ENCODE assay signal across 9 cellular contexts in the genomic region with DNA sequence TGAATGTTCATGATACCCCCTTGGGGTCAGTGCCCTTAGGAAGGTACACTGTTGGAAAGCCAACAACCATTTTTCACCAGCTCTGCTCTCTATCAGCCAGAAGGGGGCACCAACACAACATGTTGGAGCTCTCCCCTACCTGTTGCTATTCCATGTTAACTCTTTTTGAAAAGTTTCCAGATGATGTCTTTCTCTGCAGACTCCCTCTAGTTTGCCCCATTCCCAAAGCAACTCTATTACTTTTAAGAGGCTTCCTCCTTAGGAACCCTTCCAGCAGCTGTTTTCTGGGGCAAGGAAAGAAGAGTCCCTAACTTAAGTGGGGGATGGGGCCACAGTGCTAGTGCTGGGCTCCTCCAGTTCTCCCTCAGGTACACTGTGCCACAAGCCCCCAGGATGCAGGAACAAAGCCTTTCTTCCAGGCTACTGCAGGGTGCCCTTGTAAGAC. TPM values are rescaled to one million over a fixed set of nuclear protein-coding genes. Genes with fewer than 3 reads are reported as not detected.
A peak's percentile ranks its signal among the peaks of the same experiment; 100 is the strongest.
DNase-seq lines count a peak whose midpoint lies in the region; ATAC-seq, FAIRE-seq and TF ChIP-seq lines count a peak whose summit lies in the region.
"Had no signal": no experiment of that assay in that cellular context is flagged by ENCODE, and none has a peak within 500 bp of the region (broad histone marks: within the 10 kb centered on the region; RNA-seq: fewer than 3 reads in every experiment).

No MANE protein-coding gene starts in this region.

- H2BK12ac ChIP-seq in H1 (ENCODE audit: low read depth, low read length), result no peak overlapping the region

- no peak overlapping the region for H4K91ac ChIP-seq in H1 (replicated peaks; ENCODE audit: insufficient read length, low read length)

- no peak overlapping the region for H2BK5ac ChIP-seq in H1 (ENCODE audit: low read depth, low read length)

- TF ChIP-seq POLR2A in H1 (IDR thresholded peaks at IDR 0.05; ENCODE audit: control extremely low read depth in 1 of 2, low read depth in 2 of 2, low read length in 2 of 2), result no peak
- TF ChIP-seq POLR2A in upper lobe of left lung (IDR thresholded peaks at IDR 0.05), result no peak

- peak; percentile 91 to 92 for TF ChIP-seq RAD21 in H1 (IDR thresholded peaks at IDR 0.05 in 1 of 2, conservative IDR thresholded peaks at IDR 0.05 in 1 of 2; ENCODE audit: low read depth in 2 of 2, low read length in 2 of 2)

- H3K36me3 ChIP-seq in H1 (ENCODE audit: control insufficient read depth in 2 of 4, insufficient read depth in 4 of 4, low read length in 3 of 4) (peaks cover 3 to 13% (median 9%) of the 10 kb centered on the region in 4 experiments; a peak in 5 of 8 replicates), upper lobe of left lung (peaks cover 8 to 80% (median 48%) of the 10 kb centered on the region in 4 donors)

- no peaks in the 10 kb centered on the region for H3K27me3 ChIP-seq in H1 (replicated peaks in 1 of 4; ENCODE audit: control insufficient read depth in 3 of 4, extremely low read depth in 1 of 4, insufficient read depth in 3 of 4, low read length in 3 of 4)
- no peaks in the 10 kb centered on the region for H3K27me3 ChIP-seq in upper lobe of left lung

- no peaks in the 10 kb centered on the region for H3K9me3 ChIP-seq in H1 (ENCODE audit: insufficient read depth in 2 of 2, low read depth in 1 of 2, low read length in 1 of 2)
- H3K9me3 ChIP-seq in upper lobe of left lung, result no peaks in the 10 kb centered on the region

- TF ChIP-seq EP300 in H1 (IDR thresholded peaks at IDR 0.05; ENCODE audit: borderline replicate concordance in 1 of 2, low read depth in 2 of 2, low read length in 2 of 2) (no peak), upper lobe of left lung (IDR thresholded peaks at IDR 0.05) (no peak)

- H2AFZ ChIP-seq in H1 (ENCODE audit: low read length), result no peak overlapping the region

- no peak overlapping the region for H3K4ac ChIP-seq in H1 (replicated peaks; ENCODE audit: insufficient read length, low read depth, low read length)

- no peak overlapping the region for H4K8ac ChIP-seq in H1 (ENCODE audit: extremely low read depth, insufficient read depth, low read length)

- no peak overlapping the region for H4K5ac ChIP-seq in H1 (ENCODE audit: insufficient read length, low read depth, low read length)

- H3K27ac ChIP-seq in H1 (ENCODE audit: low read depth, low read length) (no peak overlapping the region), upper lobe of left lung (no peak overlapping the region)

- peak; percentile 95 for FAIRE-seq in H1 (lab: Jason Lieb, UNC)

- H2BK20ac ChIP-seq in H1 (ENCODE audit: low read length), result no peak overlapping the region

- no peak overlapping the region for H2BK15ac ChIP-seq in H1 (ENCODE audit: low read length)

- POLR2A ChIA-PET in H1 (lab: Charles Lee; ENCODE audit: partially characterized antibody), result interaction anchor here (0.7 to 2.6 kb wide), 7 partner anchors 10 to 109 kb away, joined by 3 to 8 read pairs (median 4); partner anchors contain the start of genes IFT25 and LRRC42

- no peaks in the 10 kb centered on the region for H4K20me1 ChIP-seq in H1 (replicated peaks in 1 of 2; ENCODE audit: control insufficient read depth in 1 of 2, insufficient read depth in 2 of 2, low read length in 2 of 2)

- TF ChIP-seq CTCF in H1 (IDR thresholded peaks at IDR 0.05; ENCODE audit: control extremely low read depth in 1 of 3, insufficient read depth in 1 of 3, low read depth in 1 of 3, low read length in 3 of 3) (peak; percentile 46 to 93 (median 85)), upper lobe of left lung (IDR thresholded peaks at IDR 0.05) (peak; percentile 39 to 69 (median 52))

- ATAC-seq in upper lobe of left lung (ENCODE audit: low FRiP score in 2 of 2) (peak; percentile 64 to 78), GM19467 (IDR thresholded peaks at IDR 0.05; ENCODE audit: unreplicated experiment) (no peak)

- H3K4me1 ChIP-seq in H1 (replicated peaks in 1 of 4; ENCODE audit: control insufficient read depth in 3 of 4, insufficient read depth in 4 of 4, low read length in 3 of 4) (peaks cover 0 to 3% (median 0%) of the 10 kb centered on the region in 4 experiments; a peak in 1 of 7 replicates), upper lobe of left lung (no peaks in the 10 kb centered on the region)

- DNase-seq in COLO668 (lab: John Stamatoyannopoulos, UW; ENCODE audit: unreplicated experiment) (peak; percentile 66), HCEC 1CT (peak; percentile 43), NCI-H345 (lab: John Stamatoyannopoulos, UW) (peak; percentile 35), H1 (ENCODE audit: low read depth in 1 of 2, low spot score in 2 of 2) (peak in 1 of 2 experiments; percentile 58), mucosa of gallbladder (ENCODE audit: low spot score) (peak; percentile 27), upper lobe of left lung (peak in 1 of 2 donors; percentile 34)
- DNase-seq in activated CD4-positive, alpha-beta T cell treated with anti-CD3 and anti-CD28 coated beads for 4 hours, result peak; percentile 46 to 51

- no peak overlapping the region for H3K9ac ChIP-seq in H1 (replicated peaks in 1 of 4; ENCODE audit: extremely low read depth in 1 of 4, low read depth in 3 of 4, low read length in 3 of 4)

- H2BK120ac ChIP-seq in H1 (replicated peaks; ENCODE audit: low read depth, low read length), result no peak overlapping the region

- H3K23ac ChIP-seq in H1 (ENCODE audit: insufficient read length), result no peak overlapping the region

- H3K23me2 ChIP-seq in H1 (ENCODE audit: low read depth, low read length), result no peaks in the 10 kb centered on the region

- H3K4me2 ChIP-seq in H1 (ENCODE audit: insufficient read depth in 1 of 2, low read depth in 2 of 2, low read length in 2 of 2), result peak overlapping the region in 1 of 2 experiments; percentile 34; a peak in 2 of 4 replicates

- CTCF ChIA-PET in H1 (lab: Charles Lee; ENCODE audit: partially characterized antibody), result interaction anchor here (0.6 to 7.8 kb wide), 41 partner anchors 11 to 224 kb away, joined by 3 to 123 read pairs (median 5); partner anchors contain the start of genes DIO1, IFT25, LRRC42 and YIPF1

- no peak overlapping the region for H2AK5ac ChIP-seq in H1 (ENCODE audit: low read depth, low read length)

- no peaks in the 10 kb centered on the region for H3K79me1 ChIP-seq in H1 (ENCODE audit: low read depth, low read length)

- H3K4me3 ChIP-seq in H1 (ENCODE audit: extremely low read depth in 1 of 4, insufficient read depth in 2 of 4, low read depth in 3 of 4, low read length in 4 of 4), result no peak overlapping the region; a peak in 1 of 8 replicates
- no peak overlapping the region for H3K4me3 ChIP-seq in upper lobe of left lung

- no peak overlapping the region for H3K18ac ChIP-seq in H1 (ENCODE audit: extremely low read depth, low read length)

- no peaks in the 10 kb centered on the region for H3K79me2 ChIP-seq in H1 (ENCODE audit: control insufficient read depth in 1 of 2, insufficient read depth in 2 of 2, low read length in 2 of 2)

- H3K56ac ChIP-seq in H1 (replicated peaks; ENCODE audit: insufficient read length, low read depth, low read length), result no peak overlapping the region

- H3K14ac ChIP-seq in H1 (ENCODE audit: insufficient read length), result no peak overlapping the region

TF ChIP-seq in H1, 55 proteins besides CTCF, POLR2A, EP300 and RAD21:
- TF ChIP-seq SP1 (IDR thresholded peaks at IDR 0.05; ENCODE audit: low read depth, low read length) (peak; percentile 39; the same call in 1 of the 2 replicates), TCF12 (IDR thresholded peaks at IDR 0.05; ENCODE audit: low read depth, low read length) (0 out of 2 replicates have a peak, but pooled peaks have one; percentile 82), SUZ12 (IDR thresholded peaks at IDR 0.05; ENCODE audit: low read length) (no peak), HDAC2 (IDR thresholded peaks at IDR 0.05; ENCODE audit: borderline replicate concordance in 1 of 2, low read depth in 2 of 2, low read length in 2 of 2) (0 out of 4 replicates have a peak, but pooled peaks of 1 of the 2 experiments have one; percentile 17), JUND (IDR thresholded peaks at IDR 0.05; ENCODE audit: low read length) (0 out of 2 replicates have a peak, but pooled peaks have one; percentile 8)

RNA-seq across cellular contexts. Expression of gene NDC1, which starts 22.9 kb away (rescaled TPM):
- 57.0 and 62.9 TPM in 2 replicates for total RNA-seq in H1 (2021; fragmentation: NEBNext Ultra II Directional; extraction: Animal tissue kit (Norgen Biotek cat#: 25700))
- polyA plus RNA-seq in H1 (2011; rRNA removed), result 38.5 and 66.1 TPM in 2 replicates
- polyA plus RNA-seq in H1 (2011; cell fraction: cytosol; rRNA removed), result 41.3 TPM
- 20.1 TPM for polyA plus RNA-seq in H1 (2011; cell fraction: nucleus; rRNA removed)
- 24.5 to 38.0 TPM (median 31.0 TPM) in 4 replicates for polyA plus RNA-seq in H1 (2012, experiment 1 of 2)
- polyA plus RNA-seq in H1 (2012, experiment 2 of 2), result 5.0 TPM
- 55.2 TPM for polyA plus RNA-seq in H1 (2013, experiment 1 of 2)
- polyA plus RNA-seq in H1 (2013, experiment 2 of 2), result 66.4 TPM
- polyA minus RNA-seq in H1 (2011; rRNA and poly(A)+ RNA removed), result 139 and 164 TPM in 2 replicates
- 51.7 TPM for polyA minus RNA-seq in H1 (2011; cell fraction: cytosol; rRNA and poly(A)+ RNA removed)
- polyA minus RNA-seq in H1 (2011; cell fraction: nucleus; rRNA and poly(A)+ RNA removed), result 46.0 TPM
- total RNA-seq in mucosa of gallbladder (9.7 TPM), upper lobe of left lung (10 to 100 TPM in 1 of 6 donors, 1 to 10 TPM in 5; 1.2 to 10.9 (median 8.2) TPM)

RNA-seq across cellular contexts. Expression of gene YIPF1, which starts 28.6 kb away (rescaled TPM):
- total RNA-seq in H1 (2021; fragmentation: NEBNext Ultra II Directional; extraction: Animal tissue kit (Norgen Biotek cat#: 25700)), result 31.8 and 32.6 TPM in 2 replicates
- polyA plus RNA-seq in H1 (2011; rRNA removed), result 31.3 and 53.7 TPM in 2 replicates
- 39.1 TPM for polyA plus RNA-seq in H1 (2011; cell fraction: cytosol; rRNA removed)
- 22.8 TPM for polyA plus RNA-seq in H1 (2011; cell fraction: nucleus; rRNA removed)
- 29.4 to 42.3 TPM (median 32.9 TPM) in 4 replicates for polyA plus RNA-seq in H1 (2012, experiment 1 of 2)
- 26.2 TPM for polyA plus RNA-seq in H1 (2012, experiment 2 of 2)
- polyA plus RNA-seq in H1 (2013, experiment 1 of 2), result 49.0 TPM
- polyA plus RNA-seq in H1 (2013, experiment 2 of 2), result 52.1 TPM
- 41.7 and 56.8 TPM in 2 replicates for polyA minus RNA-seq in H1 (2011; rRNA and poly(A)+ RNA removed)
- 15.0 TPM for polyA minus RNA-seq in H1 (2011; cell fraction: cytosol; rRNA and poly(A)+ RNA removed)
- polyA minus RNA-seq in H1 (2011; cell fraction: nucleus; rRNA and poly(A)+ RNA removed), result 13.3 TPM
- total RNA-seq in mucosa of gallbladder, result 37.1 TPM
- total RNA-seq in upper lobe of left lung, result 10 to 100 TPM; 14.8 to 52.4 (median 22.0) TPM

RNA-seq across cellular contexts. Expression of gene DIO1, which starts 33.0 kb away (rescaled TPM):
- not detected in 2 replicates for total RNA-seq in H1 (2021; fragmentation: NEBNext Ultra II Directional; extraction: Animal tissue kit (Norgen Biotek cat#: 25700))
- polyA plus RNA-seq in H1 (2011; rRNA removed), result 0.14 and 0.39 TPM in 2 replicates
- polyA plus RNA-seq in H1 (2011; cell fraction: cytosol; rRNA removed), result 0.17 TPM
- not detected for polyA plus RNA-seq in H1 (2011; cell fraction: nucleus; rRNA removed)
- polyA plus RNA-seq in H1 (2012, experiment 1 of 2), result 0.11 to 0.15 TPM in 2 of 4 replicates, not detected in the others
- polyA plus RNA-seq in H1 (2012, experiment 2 of 2), result not detected
- polyA plus RNA-seq in H1 (2013, experiment 1 of 2), result 0.08 TPM
- 0.11 TPM for polyA plus RNA-seq in H1 (2013, experiment 2 of 2)
- 0.44 and 0.50 TPM in 2 replicates for polyA minus RNA-seq in H1 (2011; rRNA and poly(A)+ RNA removed)
- polyA minus RNA-seq in H1 (2011; cell fraction: cytosol; rRNA and poly(A)+ RNA removed), result not detected
- polyA minus RNA-seq in H1 (2011; cell fraction: nucleus; rRNA and poly(A)+ RNA removed), result not detected
- 6.2 TPM for total RNA-seq in mucosa of gallbladder
- under 1 TPM in 1 of 6 donors, not detected in 5; 0.20 TPM for total RNA-seq in upper lobe of left lung
- total RNA-seq: T-helper 2 cell treated with Interferon-gamma antibody and Interleukin-4, amounts not matched to agents 100 ng/mL and 5 ng/mL, for 36 hours had no signal
